10 cellular contexts compared by ENCODE assay signal in genomic region chr10:97412891-97413304, GRCh38. TPM values are rescaled to one million over a fixed set of nuclear protein-coding genes. Genes with fewer than 3 reads are reported as not detected.
DNase-seq lines count a peak whose midpoint lies in the region; ATAC-seq and TF ChIP-seq lines count a peak whose summit lies in the region.
"Had no signal": no experiment of that assay in that cellular context is flagged by ENCODE, and none has a peak within 500 bp of the region (broad histone marks: within the 10 kb centered on the region; RNA-seq: fewer than 3 reads in every experiment).

No MANE protein-coding gene starts in this region.

- H3K4me2 ChIP-seq in mesendoderm (ENCODE audit: low read length), result no peak overlapping the region

- peaks cover 11 to 70% (median 41%) of the 10 kb centered on the region in 3 donors for H3K4me1 ChIP-seq in esophagus squamous epithelium
- H3K4me1 ChIP-seq in mesendoderm (ENCODE audit: control insufficient read depth, low read depth, low read length), result no peaks in the 10 kb centered on the region
- no peaks in the 10 kb centered on the region for H3K4me1 ChIP-seq in tibial artery

- H3K18ac ChIP-seq in mesendoderm (ENCODE audit: low read length), result no peak overlapping the region

- peaks cover 1% of the 10 kb centered on the region for H3K36me3 Mint-ChIP-seq in activated CD4-positive, alpha-beta T cell treated with anti-CD3 and anti-CD28 coated beads, Interleukin-2, amount 10 ng/mL, durations not matched to agents 24 days and 14 days (ENCODE audit: low read depth)
- no peaks in the 10 kb centered on the region for H3K36me3 Mint-ChIP-seq in activated CD4-positive, alpha-beta T cell treated with anti-CD3 and anti-CD28 coated beads, Interleukin-2, amount 10 ng/mL, durations not matched to agents 7 days and 5 days (ENCODE audit: low read depth)
- H3K36me3 Mint-ChIP-seq: memory B cell had no signal

- H3K36me3 ChIP-seq in esophagus squamous epithelium (no peaks in the 10 kb centered on the region), mesendoderm (ENCODE audit: control insufficient read depth, insufficient read depth, low read length) (no peaks in the 10 kb centered on the region), tibial artery (no peaks in the 10 kb centered on the region)

- no peak for TF ChIP-seq POLR2A in esophagus squamous epithelium (IDR thresholded peaks at IDR 0.05)

- H3K4me3 Mint-ChIP-seq in activated CD4-positive, alpha-beta T cell treated with anti-CD3 and anti-CD28 coated beads, Interleukin-2, amount 10 ng/mL, durations not matched to agents 24 days and 14 days, result peak overlapping the region; percentile 49
- H3K4me3 Mint-ChIP-seq in activated CD4-positive, alpha-beta T cell treated with anti-CD3 and anti-CD28 coated beads, Interleukin-2, amount 10 ng/mL, durations not matched to agents 7 days and 5 days, result peak overlapping the region; percentile 2
- H3K4me3 Mint-ChIP-seq: memory B cell had no signal

- H3K4me1 Mint-ChIP-seq in activated CD4-positive, alpha-beta T cell treated with anti-CD3 and anti-CD28 coated beads, Interleukin-2, amount 10 ng/mL, durations not matched to agents 24 days and 14 days, result peaks cover 42% of the 10 kb centered on the region
- peaks cover 49% of the 10 kb centered on the region for H3K4me1 Mint-ChIP-seq in activated CD4-positive, alpha-beta T cell treated with anti-CD3 and anti-CD28 coated beads, Interleukin-2, amount 10 ng/mL, durations not matched to agents 7 days and 5 days

- DNase-seq in activated CD4-positive, alpha-beta T cell treated with anti-CD3 and anti-CD28 coated beads, Interleukin-2, amount 10 ng/mL, durations not matched to agents 24 days and 14 days, result peak; percentile 83
- no peak for DNase-seq in activated CD4-positive, alpha-beta T cell treated with anti-CD3 and anti-CD28 coated beads, Interleukin-2, amount 50 U/mL, for 1 hour
- DNase-seq in activated CD4-positive, alpha-beta T cell treated with anti-CD3 and anti-CD28 coated beads, Interleukin-2, amount 10 ng/mL, durations not matched to agents 7 days and 5 days, result peak; percentile 32
- DNase-seq in esophagus squamous epithelium (lab: John Stamatoyannopoulos, UW) (no peak), HEK293T (ENCODE audit: extremely low spot score) (no peak), mesendoderm (no peak), tibial artery (no peak)
- peak; percentile 63 for DNase-seq in stimulated activated naive CD8-positive, alpha-beta T cell treated with anti-CD3 and anti-CD28 coated beads, Interleukin-15, Interleukin-2, amounts not matched to agents 100 U/mL and 50 U/mL, for 24 hours
- DNase-seq: Karpas-422 had no signal

- H3K9me3 ChIP-seq in esophagus squamous epithelium (no peaks in the 10 kb centered on the region), tibial artery (no peaks in the 10 kb centered on the region)

- H3K9ac ChIP-seq in mesendoderm (ENCODE audit: low read length), result no peak overlapping the region

- H4K5ac ChIP-seq in mesendoderm (ENCODE audit: low read length), result no peak overlapping the region

- no peaks in the 10 kb centered on the region for H3K79me2 ChIP-seq in mesendoderm (ENCODE audit: control insufficient read depth, insufficient read depth, low read length)

- no peak overlapping the region for H4K8ac ChIP-seq in mesendoderm (ENCODE audit: low read depth, low read length)

- no peak overlapping the region for H2BK120ac ChIP-seq in mesendoderm (ENCODE audit: low read depth, low read length)

- peak overlapping the region; percentile 84 for H3K27ac Mint-ChIP-seq in activated CD4-positive, alpha-beta T cell treated with anti-CD3 and anti-CD28 coated beads, Interleukin-2, amount 10 ng/mL, durations not matched to agents 24 days and 14 days
- peak overlapping the region; percentile 74 for H3K27ac Mint-ChIP-seq in activated CD4-positive, alpha-beta T cell treated with anti-CD3 and anti-CD28 coated beads, Interleukin-2, amount 10 ng/mL, durations not matched to agents 7 days and 5 days
- H3K27ac Mint-ChIP-seq: memory B cell had no signal

- H2BK5ac ChIP-seq in mesendoderm (ENCODE audit: low read length), result no peak overlapping the region

- no peak overlapping the region for H3K23ac ChIP-seq in mesendoderm (ENCODE audit: low read length)

- H2AK5ac ChIP-seq in mesendoderm (ENCODE audit: low read length), result no peak overlapping the region

- H3K27me3 Mint-ChIP-seq in activated CD4-positive, alpha-beta T cell treated with anti-CD3 and anti-CD28 coated beads, Interleukin-2, amount 10 ng/mL, durations not matched to agents 24 days and 14 days, result no peaks in the 10 kb centered on the region
- H3K27me3 Mint-ChIP-seq in activated CD4-positive, alpha-beta T cell treated with anti-CD3 and anti-CD28 coated beads, Interleukin-2, amount 10 ng/mL, durations not matched to agents 7 days and 5 days, result no peaks in the 10 kb centered on the region
- H3K27me3 Mint-ChIP-seq: memory B cell had no signal

- CTCF ChIA-PET in activated CD4-positive, alpha-beta T cell treated with anti-CD3 and anti-CD28 coated beads, Interleukin-2, amount 10 ng/mL, durations not matched to agents 7 days and 5 days (lab: Charles Lee), result interaction anchor here (0.6 to 2.2 kb wide), 5 partner anchors 10 to 141 kb away, joined by 3 to 9 read pairs (median 7); partner anchors contain the start of genes PGAM1 and RRP12
- CTCF ChIA-PET in HEK293T (lab: Yijun Ruan, JAX), result interaction anchor here (0.6 kb wide), 1 partner anchor 158 kb away, joined by 3 read pairs; no protein-coding TSS in a partner anchor

- no peak overlapping the region for H3K56ac ChIP-seq in mesendoderm (ENCODE audit: low read length)

- intact Hi-C loops in activated CD4-positive, alpha-beta T cell treated with anti-CD3 and anti-CD28 coated beads, Interleukin-2, amount 10 ng/mL, durations not matched to agents 24 days and 14 days (cut with micrococcal nuclease), result loop anchor here (1.0 kb wide), 1 partner anchor 10 kb away; no protein-coding TSS in a partner anchor
- intact Hi-C loops in esophagus squamous epithelium (cut with DNase I) (no loop called here), tibial artery (cut with DNase I; ENCODE audit: low total_unique reads) (no loop called here)

- no peak overlapping the region for H3K4ac ChIP-seq in mesendoderm (ENCODE audit: low read depth, low read length)

- H3K4me3 ChIP-seq in esophagus squamous epithelium, result no peak overlapping the region
- no peak overlapping the region for H3K4me3 ChIP-seq in mesendoderm (ENCODE audit: low read length)
- H3K4me3 ChIP-seq in tibial artery, result no peak overlapping the region

- ATAC-seq in stimulated activated naive CD8-positive, alpha-beta T cell treated with anti-CD3 and anti-CD28 coated beads, Interleukin-15, Interleukin-2, amounts not matched to agents 100 U/mL and 50 U/mL, for 24 hours, result peak; percentile 59

- H3K9me3 Mint-ChIP-seq in activated CD4-positive, alpha-beta T cell treated with anti-CD3 and anti-CD28 coated beads, Interleukin-2, amount 10 ng/mL, durations not matched to agents 24 days and 14 days, result no peaks in the 10 kb centered on the region
- H3K9me3 Mint-ChIP-seq in activated CD4-positive, alpha-beta T cell treated with anti-CD3 and anti-CD28 coated beads, Interleukin-2, amount 10 ng/mL, durations not matched to agents 7 days and 5 days, result no peaks in the 10 kb centered on the region
- H3K9me3 Mint-ChIP-seq: memory B cell had no signal

- no peaks in the 10 kb centered on the region for H3K79me1 ChIP-seq in mesendoderm (ENCODE audit: low read length)

- POLR2A ChIA-PET in activated CD4-positive, alpha-beta T cell treated with anti-CD3 and anti-CD28 coated beads, Interleukin-2, amount 10 ng/mL, durations not matched to agents 7 days and 5 days (lab: Charles Lee), result interaction anchor here (1.0 to 1.3 kb wide), 2 partner anchors 12 to 15 kb away, joined by 4 to 5 read pairs; partner anchors contain the start of gene RRP12
- POLR2A ChIA-PET in HEK293T (lab: Yijun Ruan, JAX), result no interaction called here

- 42 to 45% methylated on average over 8 to 9 of the region's 10 CpGs for WGBS in esophagus squamous epithelium, 2 donors
- no CpG with 5 or more reads among the region's 10 CpGs for WGBS in mesendoderm (ENCODE audit: extremely low coverage, insufficient coverage, low lambda C conversion rate)

- H2BK15ac ChIP-seq in mesendoderm (replicated peaks; ENCODE audit: low read depth), result no peak overlapping the region

- TF ChIP-seq CTCF in esophagus squamous epithelium (IDR thresholded peaks at IDR 0.05) (no peak), tibial artery (IDR thresholded peaks at IDR 0.05) (no peak)

- H3K27me3 ChIP-seq in esophagus squamous epithelium (no peaks in the 10 kb centered on the region), mesendoderm (ENCODE audit: insufficient read depth, low read length, poor library complexity) (no peaks in the 10 kb centered on the region), tibial artery (no peaks in the 10 kb centered on the region)

- H3K27ac ChIP-seq in esophagus squamous epithelium (peak overlapping the region; percentile 85 to 92 (median 87)), mesendoderm (ENCODE audit: low read depth, low read length) (no peak overlapping the region), tibial artery (no peak overlapping the region)

RNA-seq across cellular contexts. Expression of gene RRP12, which starts 11.8 kb away (rescaled TPM):
- 99.4 and 106 TPM in 2 replicates for total RNA-seq in activated CD4-positive, alpha-beta T cell treated with anti-CD3 and anti-CD28 coated beads, Interleukin-2, amount 10 ng/mL, durations not matched to agents 24 days and 14 days
- total RNA-seq in activated CD4-positive, alpha-beta T cell treated with anti-CD3 and anti-CD28 coated beads, Interleukin-2, amount 10 ng/mL, durations not matched to agents 7 days and 5 days, result 10 to 100 TPM; 20.1 to 21.6 TPM
- total RNA-seq in esophagus squamous epithelium, result 10 to 100 TPM; 14.9 to 33.4 (median 23.9) TPM
- 27.8 TPM for polyA plus RNA-seq in mesendoderm (2013, experiment 1 of 2)
- 28.0 TPM for polyA plus RNA-seq in mesendoderm (2013, experiment 2 of 2)

RNA-seq across cellular contexts. Expression of gene PGAM1, which starts 13.1 kb away (rescaled TPM):
- total RNA-seq in activated CD4-positive, alpha-beta T cell treated with anti-CD3 and anti-CD28 coated beads, Interleukin-2, amount 10 ng/mL, durations not matched to agents 24 days and 14 days, result 1,086 and 1,108 TPM in 2 replicates
- 100 to 1,000 TPM; 380 to 406 TPM for total RNA-seq in activated CD4-positive, alpha-beta T cell treated with anti-CD3 and anti-CD28 coated beads, Interleukin-2, amount 10 ng/mL, durations not matched to agents 7 days and 5 days
- 100 to 1,000 TPM; 310 to 700 (median 514) TPM for total RNA-seq in esophagus squamous epithelium
- 582 TPM for polyA plus RNA-seq in mesendoderm (2013, experiment 1 of 2)
- polyA plus RNA-seq in mesendoderm (2013, experiment 2 of 2), result 593 TPM

RNA-seq across cellular contexts. Expression of gene EXOSC1, which starts 32.9 kb away (rescaled TPM):
- 57.9 and 59.8 TPM in 2 replicates for total RNA-seq in activated CD4-positive, alpha-beta T cell treated with anti-CD3 and anti-CD28 coated beads, Interleukin-2, amount 10 ng/mL, durations not matched to agents 24 days and 14 days
- total RNA-seq in activated CD4-positive, alpha-beta T cell treated with anti-CD3 and anti-CD28 coated beads, Interleukin-2, amount 10 ng/mL, durations not matched to agents 7 days and 5 days, result 10 to 100 TPM; 45.5 to 50.0 TPM
- total RNA-seq in esophagus squamous epithelium, result 10 to 100 TPM; 12.4 to 44.8 (median 24.7) TPM
- 87.4 TPM for polyA plus RNA-seq in mesendoderm (2013, experiment 1 of 2)
- polyA plus RNA-seq in mesendoderm (2013, experiment 2 of 2), result 87.3 TPM

RNA-seq across cellular contexts. Expression of gene ZDHHC16, which starts 33.1 kb away (rescaled TPM):
- 42.9 and 43.1 TPM in 2 replicates for total RNA-seq in activated CD4-positive, alpha-beta T cell treated with anti-CD3 and anti-CD28 coated beads, Interleukin-2, amount 10 ng/mL, durations not matched to agents 24 days and 14 days
- 10 to 100 TPM; 38.5 to 39.3 TPM for total RNA-seq in activated CD4-positive, alpha-beta T cell treated with anti-CD3 and anti-CD28 coated beads, Interleukin-2, amount 10 ng/mL, durations not matched to agents 7 days and 5 days
- 10 to 100 TPM; 17.0 to 36.9 (median 28.2) TPM for total RNA-seq in esophagus squamous epithelium
- polyA plus RNA-seq in mesendoderm (2013, experiment 1 of 2), result 42.5 TPM
- polyA plus RNA-seq in mesendoderm (2013, experiment 2 of 2), result 41.6 TPM

Comparison
In these comparisons a context has a peak if more than half of its experiments do, and no peak if none do; other contexts are left out.
1. DNase-seq: peak in activated CD4-positive, alpha-beta T cell treated with anti-CD3 and anti-CD28 coated beads, Interleukin-2, amount 10 ng/mL, durations not matched to agents 24 days and 14 days (single experiment), activated CD4-positive, alpha-beta T cell treated with anti-CD3 and anti-CD28 coated beads, Interleukin-2, amount 10 ng/mL, durations not matched to agents 7 days and 5 days (single experiment) and stimulated activated naive CD8-positive, alpha-beta T cell treated with anti-CD3 and anti-CD28 coated beads, Interleukin-15, Interleukin-2, amounts not matched to agents 100 U/mL and 50 U/mL, for 24 hours (single experiment); none in activated CD4-positive, alpha-beta T cell treated with anti-CD3 and anti-CD28 coated beads, Interleukin-2, amount 50 U/mL, for 1 hour (single experiment), esophagus squamous epithelium (single experiment), HEK293T (single experiment), mesendoderm (single experiment) and tibial artery (0 of 2).
2. H3K27ac ChIP-seq: peak in esophagus squamous epithelium (4 of 4); none in mesendoderm (single experiment) and tibial artery (0 of 2).